In genomic region chr21:25578070-25578961, GRCh38 we compare ENCODE assay signal across 9 cellular contexts. TPM values are rescaled to one million over a fixed set of nuclear protein-coding genes. Genes with fewer than 3 reads are reported as not detected.
DNase-seq lines count a peak whose midpoint lies in the region; ATAC-seq and TF ChIP-seq lines count a peak whose summit lies in the region.
"Had no signal": no experiment of that assay in that cellular context is flagged by ENCODE, and none has a peak within 500 bp of the region (broad histone marks: within the 10 kb centered on the region; RNA-seq: fewer than 3 reads in every experiment).

No MANE protein-coding gene starts in this region.

- H3K27me3 Mint-ChIP-seq in activated T-helper 2 cell treated with anti-CD3 and anti-CD28 coated beads, Interferon-gamma antibody, Interleukin-2, Interleukin-4, amounts not matched to agents 10 μg/mL and 5 μg/mL and 100 μg/mL, durations not matched to agents 14 hours and 24 hours and 36 hours (ENCODE audit: low read depth): no peaks in the 10 kb centered on the region

- H3K4me3 Mint-ChIP-seq in activated T-helper 2 cell treated with anti-CD3 and anti-CD28 coated beads, Interferon-gamma antibody, Interleukin-2, Interleukin-4, amounts not matched to agents 10 μg/mL and 5 μg/mL and 100 μg/mL, durations not matched to agents 14 hours and 24 hours and 36 hours (ENCODE audit: low read depth): no peak overlapping the region

- no peaks in the 10 kb centered on the region for H3K27me3 ChIP-seq in heart left ventricle

- H3K27ac Mint-ChIP-seq in activated T-helper 2 cell treated with anti-CD3 and anti-CD28 coated beads, Interferon-gamma antibody, Interleukin-2, Interleukin-4, amounts not matched to agents 10 μg/mL and 5 μg/mL and 100 μg/mL, durations not matched to agents 14 hours and 24 hours and 36 hours: peak overlapping the region; percentile 86

- TF ChIP-seq CTCF in heart left ventricle (IDR thresholded peaks at IDR 0.05): no peak

- H3K9me3 Mint-ChIP-seq in activated T-helper 2 cell treated with anti-CD3 and anti-CD28 coated beads, Interferon-gamma antibody, Interleukin-2, Interleukin-4, amounts not matched to agents 10 μg/mL and 5 μg/mL and 100 μg/mL, durations not matched to agents 14 hours and 24 hours and 36 hours: no peaks in the 10 kb centered on the region

- WGBS in heart left ventricle, 4 donors: 93 to 96% (median 96%) methylated on average over 7 of the region's 7 CpGs

- no peak overlapping the region for H3K27ac ChIP-seq in heart left ventricle

- peak; percentile 50 for DNase-seq in EH (ENCODE audit: low read depth)
- DNase-seq in activated T-helper 2 cell treated with anti-CD3 and anti-CD28 coated beads, Interferon-gamma antibody, Interleukin-2, Interleukin-4, amounts not matched to agents 10 μg/mL and 5 μg/mL and 100 μg/mL, durations not matched to agents 14 hours and 24 hours and 36 hours (ENCODE audit: low spot score): no peak
- DNase-seq in SKM-1 treated with dmso at 0.1 percent for 144 hours (lab: John Stamatoyannopoulos, UW; ENCODE audit: unreplicated experiment): no peak
- no peak for DNase-seq in heart left ventricle
- no peak for DNase-seq in KG1 (lab: John Stamatoyannopoulos, UW)
- no peak for DNase-seq in occipital lobe (lab: John Stamatoyannopoulos, UW)
- DNase-seq: cortex of kidney had no signal

- peaks cover 57% of the 10 kb centered on the region for H3K4me1 Mint-ChIP-seq in activated T-helper 2 cell treated with anti-CD3 and anti-CD28 coated beads, Interferon-gamma antibody, Interleukin-2, Interleukin-4, amounts not matched to agents 10 μg/mL and 5 μg/mL and 100 μg/mL, durations not matched to agents 14 hours and 24 hours and 36 hours (ENCODE audit: low read depth)

- peaks cover 0 to 28% (median 10%) of the 10 kb centered on the region in 9 donors for H3K36me3 ChIP-seq in heart left ventricle

- H3K4me1 ChIP-seq in heart left ventricle: peaks cover 0 to 13% (median 0%) of the 10 kb centered on the region in 12 donors

- H3K4me3 ChIP-seq in heart left ventricle: no peak overlapping the region

- no peaks in the 10 kb centered on the region for H3K9me3 ChIP-seq in heart left ventricle

- peak; percentile 33 for ATAC-seq in GM19324 (IDR thresholded peaks at IDR 0.05; ENCODE audit: low FRiP score, unreplicated experiment)
- peak; percentile 29 for ATAC-seq in HG03103 (IDR thresholded peaks at IDR 0.05; ENCODE audit: low read depth, unreplicated experiment)
- ATAC-seq in heart left ventricle: no peak

- intact Hi-C loops in activated T-helper 2 cell treated with anti-CD3 and anti-CD28 coated beads, Interferon-gamma antibody, Interleukin-2, Interleukin-4, amounts not matched to agents 10 μg/mL and 5 μg/mL and 100 μg/mL, durations not matched to agents 14 hours and 24 hours and 36 hours (cut with micrococcal nuclease): loop anchor here (1.0 to 2.0 kb wide), 3 partner anchors 28 to 157 kb away; partner anchors contain the start of gene MRPL39
- intact Hi-C loops in heart left ventricle (cut with DNase I): no loop called here

- H3K36me3 Mint-ChIP-seq in activated T-helper 2 cell treated with anti-CD3 and anti-CD28 coated beads, Interferon-gamma antibody, Interleukin-2, Interleukin-4, amounts not matched to agents 10 μg/mL and 5 μg/mL and 100 μg/mL, durations not matched to agents 14 hours and 24 hours and 36 hours (ENCODE audit: low read depth): peaks cover 81% of the 10 kb centered on the region

- no peak for TF ChIP-seq POLR2A in heart left ventricle (IDR thresholded peaks at IDR 0.05)

RNA-seq across cellular contexts. Expression of gene MRPL39, which starts 29.0 kb away (rescaled TPM):
- 53.1 and 54.4 TPM in 2 replicates for total RNA-seq in activated T-helper 2 cell treated with anti-CD3 and anti-CD28 coated beads, Interferon-gamma antibody, Interleukin-2, Interleukin-4, amounts not matched to agents 10 μg/mL and 5 μg/mL and 100 μg/mL, durations not matched to agents 14 hours and 24 hours and 36 hours
- total RNA-seq in heart left ventricle: 10 to 100 TPM; 37.6 to 54.5 (median 47.0) TPM
- 10 to 100 TPM; 69.3 to 93.6 TPM for polyA plus RNA-seq in heart left ventricle
- total RNA-seq in occipital lobe: 32.3 TPM

Comparison
In these comparisons a context has a peak if more than half of its experiments do, and no peak if none do; other contexts are left out.
1. ATAC-seq: peak in GM19324 (single experiment) and HG03103 (single experiment); none in heart left ventricle (0 of 4).